ENCODE assay signal across 8 cellular contexts in genomic region chr7:38215734-38216670, GRCh38. TPM values are rescaled to one million over a fixed set of nuclear protein-coding genes. Genes with fewer than 3 reads are reported as not detected.
A peak's percentile ranks its signal among the peaks of the same experiment; 100 is the strongest.
DNase-seq lines count a peak whose midpoint lies in the region; ATAC-seq and TF ChIP-seq lines count a peak whose summit lies in the region.

No MANE protein-coding gene starts in this region.

- H3K27me3 ChIP-seq in H9 (ENCODE audit: insufficient read depth, low read length) (no peaks in the 10 kb centered on the region), trophoblast cell (ENCODE audit: insufficient read depth, low read length) (no peaks in the 10 kb centered on the region), upper lobe of left lung (no peaks in the 10 kb centered on the region)

- ATAC-seq in upper lobe of left lung (ENCODE audit: low FRiP score in 2 of 2): peak; percentile 94 to 97

- DNase-seq in GM03348 (ENCODE audit: low spot score) (peak; percentile 79), H9 (peak; percentile 83), LNCaP clone FGC (ENCODE audit: low read depth) (peak; percentile 56), SHP77 treated with DMSO at 0.1 percent for 48 hours (lab: John Stamatoyannopoulos, UW) (peak; percentile 21), glomerular visceral epithelial cell (ENCODE audit: extremely low spot score) (peak; percentile 79), trophoblast cell (peak; percentile 72 to 90), upper lobe of left lung (peak in 1 of 2 donors; percentile 93)
- DNase-seq in activated gamma-delta T cell treated with anti-CD3 and anti-CD28 coated beads, Interleukin-2, amount 50 U/mL, for 16 hours (ENCODE audit: low read depth): peak; percentile 73

- no peak overlapping the region for H3K23ac ChIP-seq in H9 (ENCODE audit: insufficient read length, low read depth, low read length)
- no peak overlapping the region for H3K23ac ChIP-seq in trophoblast cell (ENCODE audit: low read length)

- WGBS in H9 (ENCODE audit: extremely low coverage, insufficient read length, low lambda C conversion rate): no CpG with 5 or more reads among the region's 5 CpGs
- WGBS in trophoblast cell (ENCODE audit: extremely low coverage, insufficient coverage, insufficient read length): no CpG with 5 or more reads among the region's 5 CpGs
- 7 to 16% methylated on average over 5 of the region's 5 CpGs for WGBS in upper lobe of left lung, 2 donors

- H3K4me3 ChIP-seq in LNCaP clone FGC (ENCODE audit: low read depth, low read length): no peak overlapping the region
- no peak overlapping the region for H3K4me3 ChIP-seq in trophoblast cell (ENCODE audit: low read depth, low read length)
- H3K4me3 ChIP-seq in upper lobe of left lung: no peak overlapping the region

- H3K23me2 ChIP-seq in H9 (ENCODE audit: insufficient read length, low read depth, low read length, poor library complexity, severe bottlenecking): no peaks in the 10 kb centered on the region

- H3K4me1 ChIP-seq in H9 (ENCODE audit: insufficient read depth, low read length): peaks cover 2% of the 10 kb centered on the region; the same call in 1 of the 2 replicates
- peaks cover 3 to 4% of the 10 kb centered on the region in 2 experiments for H3K4me1 ChIP-seq in trophoblast cell (ENCODE audit: control insufficient read depth in 1 of 2, insufficient read depth in 2 of 2, low read length in 2 of 2)
- peaks cover 9 to 21% (median 16%) of the 10 kb centered on the region in 4 donors for H3K4me1 ChIP-seq in upper lobe of left lung

- H2BK5ac ChIP-seq in H9 (ENCODE audit: insufficient read length, low read length) (no peak overlapping the region), trophoblast cell (ENCODE audit: low read depth, low read length, poor library complexity) (no peak overlapping the region)

- TF ChIP-seq POLR2A in upper lobe of left lung (IDR thresholded peaks at IDR 0.05): no peak

- peak; percentile 97 for TF ChIP-seq CTCF in H9 (conservative IDR thresholded peaks at IDR 0.05)
- peak; percentile 91 for TF ChIP-seq CTCF in LNCaP clone FGC (IDR thresholded peaks at IDR 0.05; ENCODE audit: control insufficient read depth, extremely low read depth, insufficient read depth)
- peak; percentile 86 to 95 (median 91) for TF ChIP-seq CTCF in upper lobe of left lung (IDR thresholded peaks at IDR 0.05)

- no peak overlapping the region for H3K4me3 Mint-ChIP-seq in H9

- no peaks in the 10 kb centered on the region for H4K20me1 ChIP-seq in H9 (ENCODE audit: control insufficient read depth, insufficient read depth, insufficient read length)

- H3K14ac ChIP-seq in H9 (ENCODE audit: insufficient read depth, low read length): no peak overlapping the region
- no peak overlapping the region for H3K14ac ChIP-seq in trophoblast cell (ENCODE audit: low read length)

- H3K4me1 Mint-ChIP-seq in H9: peaks cover 27 to 28% of the 10 kb centered on the region in 2 experiments

- no peak overlapping the region for H3K4me2 ChIP-seq in H9 (ENCODE audit: insufficient read depth, insufficient read length, low read length)
- H3K4me2 ChIP-seq in trophoblast cell (ENCODE audit: low read length): no peak overlapping the region

- H2BK20ac ChIP-seq in H9 (ENCODE audit: low read depth, low read length, poor library complexity, severe bottlenecking): no peak overlapping the region

- H3K9me3 ChIP-seq in H9 (ENCODE audit: control insufficient read depth, low read depth, low read length) (no peaks in the 10 kb centered on the region), trophoblast cell (ENCODE audit: insufficient read depth, low read depth, low read length) (no peaks in the 10 kb centered on the region), upper lobe of left lung (no peaks in the 10 kb centered on the region)

- no peak overlapping the region for H2BK15ac ChIP-seq in H9 (ENCODE audit: low read depth, low read length)

- no peak overlapping the region for H3T11ph ChIP-seq in H9 (ENCODE audit: low read length)

- no peaks in the 10 kb centered on the region for H3K79me2 ChIP-seq in H9 (ENCODE audit: insufficient read depth, low read length)
- no peaks in the 10 kb centered on the region for H3K79me2 ChIP-seq in trophoblast cell (ENCODE audit: control insufficient read depth, insufficient read depth, low read length, poor library complexity)

- no peak overlapping the region for H4K91ac ChIP-seq in H9 (ENCODE audit: insufficient read length, low read depth, low read length)
- no peak overlapping the region for H4K91ac ChIP-seq in trophoblast cell (ENCODE audit: low read depth, low read length)

- no peak overlapping the region for H3K27ac ChIP-seq in H9 (ENCODE audit: insufficient read length, low read depth, low read length)
- H3K27ac ChIP-seq in trophoblast cell (ENCODE audit: low read depth, low read length): no peak overlapping the region
- H3K27ac ChIP-seq in upper lobe of left lung: peak overlapping the region; percentile 35 to 57 (median 50)

- H2AK5ac ChIP-seq in H9 (ENCODE audit: insufficient read length, low read length) (no peak overlapping the region), trophoblast cell (ENCODE audit: low read length) (no peak overlapping the region)

- H4K12ac ChIP-seq in trophoblast cell (ENCODE audit: low read depth, low read length): no peak overlapping the region

- H3K27me3 Mint-ChIP-seq in H9 (ENCODE audit: low read depth): no peaks in the 10 kb centered on the region

- no peaks in the 10 kb centered on the region for H3K79me1 ChIP-seq in H9 (ENCODE audit: insufficient read depth, low read depth, low read length, poor library complexity, severe bottlenecking)
- H3K79me1 ChIP-seq in trophoblast cell (ENCODE audit: low read length): no peaks in the 10 kb centered on the region

- H3K36me3 Mint-ChIP-seq in H9 (ENCODE audit: insufficient read depth in 1 of 3, low read depth in 3 of 3): peaks cover 7 to 29% (median 26%) of the 10 kb centered on the region in 3 experiments; a peak in 6 of 7 replicates

- no peak overlapping the region for H3K4ac ChIP-seq in H9 (ENCODE audit: low read depth, low read length)
- H3K4ac ChIP-seq in trophoblast cell (ENCODE audit: low read depth, low read length): no peak overlapping the region

- no peak overlapping the region for H4K8ac ChIP-seq in H9 (replicated peaks; ENCODE audit: insufficient read length, low read depth, low read length)
- no peak overlapping the region for H4K8ac ChIP-seq in trophoblast cell (ENCODE audit: low read depth, low read length)

- H3K36me3 ChIP-seq in trophoblast cell (ENCODE audit: control insufficient read depth in 1 of 2, insufficient read depth in 2 of 2, low read length in 2 of 2) (peaks cover 14 to 28% of the 10 kb centered on the region in 2 experiments), upper lobe of left lung (peaks cover 6 to 58% (median 36%) of the 10 kb centered on the region in 4 donors)

- no peak overlapping the region for H3K27ac Mint-ChIP-seq in H9

- H3K9me3 Mint-ChIP-seq in H9: no peaks in the 10 kb centered on the region

- no peak overlapping the region for H2BK120ac ChIP-seq in H9 (ENCODE audit: low read depth, low read length, poor library complexity, severe bottlenecking)
- H2BK120ac ChIP-seq in trophoblast cell (ENCODE audit: insufficient read depth, low read length, poor library complexity): no peak overlapping the region

- H2AFZ ChIP-seq in H9 (ENCODE audit: low read length) (no peak overlapping the region), trophoblast cell (ENCODE audit: insufficient read depth, low read length, poor library complexity) (no peak overlapping the region)

- TF ChIP-seq EP300 in upper lobe of left lung (IDR thresholded peaks at IDR 0.05): no peak

- H3K9ac ChIP-seq in H9 (ENCODE audit: extremely low read depth, insufficient read length, low read length) (no peak overlapping the region), trophoblast cell (ENCODE audit: low read length) (no peak overlapping the region)

- no peak overlapping the region for H3K18ac ChIP-seq in H9 (ENCODE audit: insufficient read length, low read depth, low read length)
- no peak overlapping the region for H3K18ac ChIP-seq in trophoblast cell (ENCODE audit: low read length)

- H2BK12ac ChIP-seq in H9 (ENCODE audit: insufficient read length, low read depth, low read length) (no peak overlapping the region), trophoblast cell (ENCODE audit: low read length) (no peak overlapping the region)

- H4K5ac ChIP-seq in H9 (ENCODE audit: insufficient read length, low read depth, low read length): no peak overlapping the region

- no peak overlapping the region for H3K56ac ChIP-seq in H9 (ENCODE audit: insufficient read length, low read depth, low read length)

RNA-seq across cellular contexts. Expression of gene STARD3NL, which starts 38.0 kb away (rescaled TPM):
- 33.5 and 36.5 TPM in 2 replicates for total RNA-seq in H9 (2021)
- 35.8 and 36.0 TPM in 2 replicates for polyA plus RNA-seq in trophoblast cell (2013)
- 10 to 100 TPM; 30.3 to 80.0 (median 51.1) TPM for total RNA-seq in upper lobe of left lung

Comparison
In these comparisons a context has a peak if more than half of its experiments do, and no peak if none do; other contexts are left out.
1. H3K27ac ChIP-seq: peak in upper lobe of left lung (4 of 4); none in H9 (single experiment) and trophoblast cell (single experiment).
2. Peak in every context shown above with its lines, with median percentiles within 50 percentile points of each other: CTCF ChIP-seq.